Comparison of ENCODE assay signal across 8 cellular contexts in the genomic region with DNA sequence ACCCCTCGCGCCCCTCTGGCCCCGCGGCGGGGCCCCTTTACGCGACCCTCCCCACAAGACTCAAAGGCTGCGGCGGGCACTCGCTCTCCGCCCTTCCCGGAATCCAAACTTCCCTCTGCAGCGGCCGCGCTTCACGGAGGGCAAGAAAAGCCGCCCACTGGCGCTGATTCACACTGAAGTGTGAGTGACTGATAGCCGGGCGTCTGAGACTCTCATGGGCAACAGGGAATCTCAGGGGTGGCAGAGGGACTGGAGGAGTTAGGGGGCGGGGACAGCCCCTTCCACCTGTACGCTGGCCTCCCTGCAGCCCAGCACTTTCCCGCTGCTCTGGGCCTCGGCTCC. TPM values are rescaled to one million over a fixed set of nuclear protein-coding genes. Genes with fewer than 3 reads are reported as not detected.
DNase-seq lines count a peak whose midpoint lies in the region; ATAC-seq and TF ChIP-seq lines count a peak whose summit lies in the region.

No MANE protein-coding gene starts in this region.

- peak overlapping the region; percentile 83 to 91 (median 84) for H3K4me3 Mint-ChIP-seq in brain
- peak overlapping the region; percentile 87 to 88 for H3K4me3 Mint-ChIP-seq in stimulated activated naive B cell treated with anti-CD40 and anti-IgM and Interleukin-4, amounts not matched to agents 10 μg/mL and 1 μg/mL and 100 μg/mL, for 72 hours

- DNase-seq in GM03348 (ENCODE audit: low spot score) (peak; percentile 77), RKO (ENCODE audit: low spot score) (peak; percentile 77), left kidney (ENCODE audit: low read depth, low spot score) (peak; percentile 61), NCI-H446 treated with DMSO at 0.1 percent for 48 hours (lab: John Stamatoyannopoulos, UW) (no peak), midbrain (lab: John Stamatoyannopoulos, UW) (no peak)
- DNase-seq in stimulated activated naive B cell treated with anti-CD40 and anti-IgM and Interleukin-4, amounts not matched to agents 10 μg/mL and 1 μg/mL and 100 μg/mL, for 72 hours = no peak

- H3K27me3 Mint-ChIP-seq in brain = peaks cover 16% of the 10 kb centered on the region
- no peaks in the 10 kb centered on the region for H3K27me3 Mint-ChIP-seq in stimulated activated naive B cell treated with anti-CD40 and anti-IgM and Interleukin-4, amounts not matched to agents 10 μg/mL and 1 μg/mL and 100 μg/mL, for 72 hours

- H3K36me3 Mint-ChIP-seq in brain = no peaks in the 10 kb centered on the region
- H3K36me3 Mint-ChIP-seq in stimulated activated naive B cell treated with anti-CD40 and anti-IgM and Interleukin-4, amounts not matched to agents 10 μg/mL and 1 μg/mL and 100 μg/mL, for 72 hours = peaks cover 0 to 4% of the 10 kb centered on the region in 2 donors

- peak overlapping the region in 2 of 5 experiments; percentile 72 to 79 for H3K27ac Mint-ChIP-seq in brain
- peak overlapping the region; percentile 87 for H3K27ac Mint-ChIP-seq in stimulated activated naive B cell treated with anti-CD40 and anti-IgM and Interleukin-4, amounts not matched to agents 10 μg/mL and 1 μg/mL and 100 μg/mL, for 72 hours

- TF ChIP-seq CTCF in brain (conservative IDR thresholded peaks at IDR 0.05) = no peak

- peaks cover 50% of the 10 kb centered on the region for H3K4me1 Mint-ChIP-seq in brain
- peaks cover 63 to 93% of the 10 kb centered on the region in 2 donors for H3K4me1 Mint-ChIP-seq in stimulated activated naive B cell treated with anti-CD40 and anti-IgM and Interleukin-4, amounts not matched to agents 10 μg/mL and 1 μg/mL and 100 μg/mL, for 72 hours

- peak in 1 of 2 donors; percentile 8 for ATAC-seq in stimulated activated naive B cell treated with anti-CD40 and anti-IgM and Interleukin-4, amounts not matched to agents 10 μg/mL and 1 μg/mL and 100 μg/mL, for 72 hours (replicated peaks)
- ATAC-seq in GM19395 (IDR thresholded peaks at IDR 0.05; ENCODE audit: unreplicated experiment) = no peak

- H3K9me3 Mint-ChIP-seq in brain = peaks cover 0 to 4% (median 0%) of the 10 kb centered on the region in 5 experiments
- no peaks in the 10 kb centered on the region for H3K9me3 Mint-ChIP-seq in stimulated activated naive B cell treated with anti-CD40 and anti-IgM and Interleukin-4, amounts not matched to agents 10 μg/mL and 1 μg/mL and 100 μg/mL, for 72 hours

RNA-seq across cellular contexts. Expression of a gene that starts 0.7 kb away (rescaled TPM):
- polyA plus RNA-seq in brain (ENCODE audit: insufficient read depth, low read depth, low replicate concordance) = 30.3 TPM

RNA-seq across cellular contexts. Expression of a gene that starts 37.4 kb away (rescaled TPM):
- polyA plus RNA-seq in brain (ENCODE audit: insufficient read depth, low read depth, low replicate concordance) = 19.7 TPM

RNA-seq across cellular contexts. Expression of a gene that starts 50.1 kb away (rescaled TPM):
- polyA plus RNA-seq in brain (ENCODE audit: insufficient read depth, low read depth, low replicate concordance) = 408 TPM

Comparison
In these comparisons a context has a peak if more than half of its experiments do, and no peak if none do; other contexts are left out.
1. DNase-seq: peak in GM03348 (single experiment), RKO (single experiment) and left kidney (single experiment); none in stimulated activated naive B cell treated with anti-CD40 and anti-IgM and Interleukin-4, amounts not matched to agents 10 μg/mL and 1 μg/mL and 100 μg/mL, for 72 hours (single experiment), NCI-H446 treated with DMSO at 0.1 percent for 48 hours (single experiment) and midbrain (single experiment).